In the genomic region with DNA sequence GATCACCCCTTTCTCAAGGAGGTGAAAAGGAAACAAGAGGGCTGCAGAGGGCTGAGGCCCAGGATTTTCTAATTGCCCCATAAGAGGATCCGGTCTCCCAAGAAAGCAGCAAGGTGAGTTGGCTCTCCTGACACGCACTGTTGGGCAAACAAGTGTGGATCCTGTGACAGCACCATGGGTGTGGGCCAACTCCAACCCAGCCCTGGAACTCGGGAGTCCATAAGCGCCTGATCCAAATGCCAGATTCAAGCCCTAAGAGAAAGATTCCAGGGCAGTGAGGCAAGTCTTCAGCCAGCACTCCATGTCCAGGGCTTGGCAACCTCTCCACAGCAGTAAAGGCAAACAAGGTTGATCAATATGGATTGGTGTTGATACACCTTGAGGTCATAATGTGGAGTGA, we compare ENCODE assay signal across 28 cellular contexts. TPM values are rescaled to one million over a fixed set of nuclear protein-coding genes. Genes with fewer than 3 reads are reported as not detected.
A peak's percentile ranks its signal among the peaks of the same experiment; 100 is the strongest.
DNase-seq lines count a peak whose midpoint lies in the region; ATAC-seq, FAIRE-seq and TF ChIP-seq lines count a peak whose summit lies in the region.
"Had no signal": no experiment of that assay in that cellular context is flagged by ENCODE, and none has a peak within 500 bp of the region (broad histone marks: within the 10 kb centered on the region; RNA-seq: fewer than 3 reads in every experiment).

No MANE protein-coding gene starts in this region.

- no peak for ATAC-seq in activated naive CD8-positive, alpha-beta T cell treated with anti-CD3 and anti-CD28 coated beads, Interleukin-2, amount 50 U/mL, for 24 hours
- ATAC-seq in gastroesophageal sphincter (peak; percentile 32), HG02973 (IDR thresholded peaks at IDR 0.05; ENCODE audit: unreplicated experiment) (no peak)
- ATAC-seq: activated CD8-positive, alpha-beta T cell treated with anti-CD3 and anti-CD28 coated beads, Interleukin-2, amount 10 ng/mL, durations not matched to agents 7 days and 5 days; sciatic nerve; SK-N-SH treated with all-trans-retinoic acid at 6 μM for 48 hours; stimulated activated naive B cell treated with anti-CD40 and anti-IgM and Interleukin-4, amounts not matched to agents 10 μg/mL and 1 μg/mL and 100 μg/mL, for 72 hours; T-helper 17 cell had no signal

- 20 to 69% methylated on average over 1 to 3 of the region's 4 CpGs for WGBS in gastroesophageal sphincter (ENCODE audit: low coverage in 1 of 2), 2 donors

- H3K36me3 Mint-ChIP-seq in activated naive CD8-positive, alpha-beta T cell = no peaks in the 10 kb centered on the region
- no peaks in the 10 kb centered on the region for H3K36me3 Mint-ChIP-seq in activated naive CD8-positive, alpha-beta T cell treated with anti-CD3 and anti-CD28 coated beads, Interleukin-2, amount 50 U/mL, for 24 hours (ENCODE audit: low read depth)
- no peaks in the 10 kb centered on the region for H3K36me3 Mint-ChIP-seq in nephron (ENCODE audit: low read depth)
- H3K36me3 Mint-ChIP-seq: stimulated activated naive B cell treated with anti-CD40 and anti-IgM and Interleukin-4, amounts not matched to agents 10 μg/mL and 1 μg/mL and 100 μg/mL, for 72 hours had no signal

- no peak overlapping the region for H3K4me3 Mint-ChIP-seq in activated naive CD8-positive, alpha-beta T cell
- no peak overlapping the region for H3K4me3 Mint-ChIP-seq in activated naive CD8-positive, alpha-beta T cell treated with anti-CD3 and anti-CD28 coated beads, Interleukin-2, amount 50 U/mL, for 24 hours
- H3K4me3 Mint-ChIP-seq in nephron = no peak overlapping the region
- H3K4me3 Mint-ChIP-seq: activated CD8-positive, alpha-beta T cell treated with anti-CD3 and anti-CD28 coated beads, Interleukin-2, amount 10 ng/mL, durations not matched to agents 7 days and 5 days; CD4-positive, alpha-beta T cell; stimulated activated naive B cell treated with anti-CD40 and anti-IgM and Interleukin-4, amounts not matched to agents 10 μg/mL and 1 μg/mL and 100 μg/mL, for 72 hours; T-helper 17 cell had no signal

- no peak for TF ChIP-seq CTCF in gastroesophageal sphincter (IDR thresholded peaks at IDR 0.05)
- TF ChIP-seq CTCF in nephron (IDR thresholded peaks at IDR 0.05; ENCODE audit: unreplicated experiment in 3 of 3) = no peak

- no peak overlapping the region for H3K4me3 ChIP-seq in gastroesophageal sphincter
- H3K4me3 ChIP-seq: GM23248 had no signal

- H3K27ac ChIP-seq in gastroesophageal sphincter = peak overlapping the region in 2 of 4 donors; percentile 60 to 65
- H3K27ac ChIP-seq: GM23248, HL-60, parathyroid adenoma had no signal

- H3K27ac Mint-ChIP-seq in activated naive CD8-positive, alpha-beta T cell = peak overlapping the region; percentile 43
- H3K27ac Mint-ChIP-seq in activated naive CD8-positive, alpha-beta T cell treated with anti-CD3 and anti-CD28 coated beads, Interleukin-2, amount 50 U/mL, for 24 hours = no peak overlapping the region
- H3K27ac Mint-ChIP-seq in nephron = peak overlapping the region; percentile 43 to 83 (median 44)
- H3K27ac Mint-ChIP-seq: activated CD8-positive, alpha-beta T cell treated with anti-CD3 and anti-CD28 coated beads, Interleukin-2, amount 10 ng/mL, durations not matched to agents 7 days and 5 days; CD4-positive, alpha-beta T cell; stimulated activated naive B cell treated with anti-CD40 and anti-IgM and Interleukin-4, amounts not matched to agents 10 μg/mL and 1 μg/mL and 100 μg/mL, for 72 hours; T-helper 17 cell had no signal

- peak; percentile 89 for FAIRE-seq in urothelium cell line (lab: Jason Lieb, UNC)
- FAIRE-seq: A204.1, keratinocyte had no signal

- no peak for TF ChIP-seq POLR2A in gastroesophageal sphincter (IDR thresholded peaks at IDR 0.05)

- H3K36me3 ChIP-seq in gastroesophageal sphincter = no peaks in the 10 kb centered on the region

- H3K27me3 Mint-ChIP-seq in activated naive CD8-positive, alpha-beta T cell = peaks cover 3% of the 10 kb centered on the region
- H3K27me3 Mint-ChIP-seq in activated naive CD8-positive, alpha-beta T cell treated with anti-CD3 and anti-CD28 coated beads, Interleukin-2, amount 50 U/mL, for 24 hours = peaks cover 5% of the 10 kb centered on the region
- peaks cover 17% of the 10 kb centered on the region for H3K27me3 Mint-ChIP-seq in nephron (ENCODE audit: low read depth)

- peaks cover 0 to 32% (median 9%) of the 10 kb centered on the region in 3 donors for H3K4me1 ChIP-seq in gastroesophageal sphincter
- H3K4me1 ChIP-seq: parathyroid adenoma had no signal

- no peak for DNase-seq in activated naive CD8-positive, alpha-beta T cell treated with anti-CD3 and anti-CD28 coated beads, Interleukin-2, amount 50 U/mL, for 24 hours
- DNase-seq in urothelium cell line (ENCODE audit: low spot score) (no peak), NCI-H2196 treated with DMSO at 0.1 percent for 48 hours (lab: John Stamatoyannopoulos, UW; ENCODE audit: unreplicated experiment) (no peak)
- DNase-seq in stimulated activated CD4-positive, alpha-beta T cell treated with anti-CD3 and anti-CD28 coated beads, Interleukin-12 subunit alpha, Interleukin-12 subunit beta, amount 100 ng/mL, for 4 hours = no peak
- DNase-seq: activated CD8-positive, alpha-beta T cell treated with anti-CD3 and anti-CD28 coated beads, Interleukin-2, amount 10 ng/mL, durations not matched to agents 7 days and 5 days; activated gamma-delta T cell; activated T-cell treated with anti-CD3 and anti-CD28 coated beads for 4 hours; CD4-positive, alpha-beta T cell; cerebellar nuclear complex; GM23248; Kasumi-1; NCI-H1694; NCI-H446; NCI-H82; stimulated activated naive B cell treated with anti-CD40 and anti-IgM and Interleukin-4, amounts not matched to agents 10 μg/mL and 1 μg/mL and 100 μg/mL, for 72 hours; T-helper 17 cell had no signal

- no peaks in the 10 kb centered on the region for H3K9me3 Mint-ChIP-seq in activated naive CD8-positive, alpha-beta T cell (ENCODE audit: low read depth)
- no peaks in the 10 kb centered on the region for H3K9me3 Mint-ChIP-seq in activated naive CD8-positive, alpha-beta T cell treated with anti-CD3 and anti-CD28 coated beads, Interleukin-2, amount 50 U/mL, for 24 hours
- no peaks in the 10 kb centered on the region for H3K9me3 Mint-ChIP-seq in nephron
- H3K9me3 Mint-ChIP-seq: CD4-positive, alpha-beta T cell; stimulated activated naive B cell treated with anti-CD40 and anti-IgM and Interleukin-4, amounts not matched to agents 10 μg/mL and 1 μg/mL and 100 μg/mL, for 72 hours had no signal

- TF ChIP-seq EP300 in gastroesophageal sphincter (IDR thresholded peaks at IDR 0.05) = no peak

- no peaks in the 10 kb centered on the region for H3K4me1 Mint-ChIP-seq in activated naive CD8-positive, alpha-beta T cell (ENCODE audit: low read depth)
- H3K4me1 Mint-ChIP-seq in activated naive CD8-positive, alpha-beta T cell treated with anti-CD3 and anti-CD28 coated beads, Interleukin-2, amount 50 U/mL, for 24 hours = no peaks in the 10 kb centered on the region
- H3K4me1 Mint-ChIP-seq in nephron = peaks cover 37% of the 10 kb centered on the region
- H3K4me1 Mint-ChIP-seq: T-helper 17 cell had no signal

- H3K27me3 ChIP-seq in gastroesophageal sphincter = no peaks in the 10 kb centered on the region

- no peaks in the 10 kb centered on the region for H3K9me3 ChIP-seq in gastroesophageal sphincter

RNA-seq across cellular contexts. Expression of gene KCNA5, which starts 33.1 kb away (rescaled TPM):
- 10 to 100 TPM in 2 of 4 donors, 1 to 10 TPM in 2; 1.3 to 37.3 (median 6.8) TPM for total RNA-seq in gastroesophageal sphincter
- total RNA-seq: activated CD8-positive, alpha-beta T cell treated with anti-CD3 and anti-CD28 coated beads, Interleukin-2, amount 10 ng/mL, durations not matched to agents 7 days and 5 days; CD4-positive, alpha-beta T cell; GM23248; lung microvascular endothelial cell; OCI-LY7; T-helper 17 cell had no signal
